In the genomic region with DNA sequence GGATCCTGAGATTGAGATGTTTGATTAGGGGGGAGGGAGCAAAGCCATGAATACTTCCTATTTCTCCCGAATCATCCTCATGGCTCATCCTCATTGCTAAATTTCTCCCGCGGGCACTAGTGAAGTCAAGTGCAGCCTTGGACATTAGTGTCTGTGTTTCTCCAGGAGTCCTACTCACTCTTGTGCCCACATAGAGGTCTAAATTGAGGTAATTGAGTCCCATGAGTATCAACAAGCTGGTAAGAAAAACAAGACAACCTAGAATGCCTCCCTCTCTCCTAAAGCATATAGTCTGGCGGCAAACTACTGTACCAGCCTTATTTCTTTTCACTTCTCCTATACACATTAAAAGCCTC, we compare ENCODE assay signal across 8 cellular contexts. TPM values are rescaled to one million over a fixed set of nuclear protein-coding genes. Genes with fewer than 3 reads are reported as not detected.
DNase-seq lines count a peak whose midpoint lies in the region; ATAC-seq, FAIRE-seq and TF ChIP-seq lines count a peak whose summit lies in the region.

No MANE protein-coding gene starts in this region.

- H3K4me1 Mint-ChIP-seq in endothelial cell (ENCODE audit: unreplicated experiment): peaks cover 15% of the 10 kb centered on the region
- peaks cover 17% of the 10 kb centered on the region for H3K4me1 Mint-ChIP-seq in progenitor cell of endocrine pancreas (ENCODE audit: low read depth)

- ATAC-seq in GM19467 (IDR thresholded peaks at IDR 0.05; ENCODE audit: unreplicated experiment): peak; percentile 1

- peak overlapping the region; percentile 77 for H3K9ac ChIP-seq in OCI-LY1 (ENCODE audit: low read length)

- H3F3A ChIP-seq in OCI-LY1 (ENCODE audit: insufficient read depth, low read length): no peaks in the 10 kb centered on the region

- H2AFZ ChIP-seq in ACC112 (ENCODE audit: low read length, unreplicated experiment) (peak overlapping the region; percentile 92), OCI-LY1 (ENCODE audit: low read length) (0 out of 2 replicates have a peak overlapping the region, but pooled peaks have one; percentile 10)

- DNase-seq in endothelial cell (ENCODE audit: low spot score): no peak
- DNase-seq in progenitor cell of endocrine pancreas (ENCODE audit: low spot score, unreplicated experiment): no peak
- no peak for DNase-seq in KG1 (lab: John Stamatoyannopoulos, UW)
- no peak for DNase-seq in HuH-7 (ENCODE audit: low spot score)
- no peak for DNase-seq in D721Med (ENCODE audit: insufficient read length, low spot score)

- no peaks in the 10 kb centered on the region for H3K9me2 ChIP-seq in OCI-LY1 (ENCODE audit: low read depth, low read length)

- H3K4me2 ChIP-seq in OCI-LY1 (ENCODE audit: low read length): peak overlapping the region; percentile 85

- H3K9me3 Mint-ChIP-seq in endothelial cell (ENCODE audit: unreplicated experiment) (no peaks in the 10 kb centered on the region), progenitor cell of endocrine pancreas (ENCODE audit: low read depth) (no peaks in the 10 kb centered on the region)

- peak overlapping the region; percentile 96 for H3K4me3 ChIP-seq in ACC112 (ENCODE audit: low read depth, low read length)
- H3K4me3 ChIP-seq in OCI-LY1 (ENCODE audit: low read depth, low read length, poor library complexity, severe bottlenecking): peak overlapping the region; percentile 89

- H3K9me3 ChIP-seq in OCI-LY1 (ENCODE audit: low read length): no peaks in the 10 kb centered on the region

- FAIRE-seq in D721Med (lab: Jason Lieb, UNC): no peak

- peaks cover 6% of the 10 kb centered on the region for H3K27me3 Mint-ChIP-seq in endothelial cell (ENCODE audit: unreplicated experiment)
- H3K27me3 Mint-ChIP-seq in progenitor cell of endocrine pancreas: no peaks in the 10 kb centered on the region

- peaks cover 75% of the 10 kb centered on the region for H3K79me2 ChIP-seq in ACC112 (ENCODE audit: control insufficient read depth, insufficient read depth, low read length, unreplicated experiment)
- peaks cover 61% of the 10 kb centered on the region for H3K79me2 ChIP-seq in OCI-LY1 (ENCODE audit: insufficient read depth, low read length)

- H3K36me3 Mint-ChIP-seq in endothelial cell (ENCODE audit: low read depth, unreplicated experiment) (no peaks in the 10 kb centered on the region), progenitor cell of endocrine pancreas (ENCODE audit: insufficient read depth) (peaks cover 2% of the 10 kb centered on the region)

- no peaks in the 10 kb centered on the region for H4K20me1 ChIP-seq in OCI-LY1 (ENCODE audit: insufficient read depth, low read length)

- TF ChIP-seq CTCF in OCI-LY1 (IDR thresholded peaks at IDR 0.05; ENCODE audit: low read length): no peak
- no peak for TF ChIP-seq CTCF in endothelial cell (IDR thresholded peaks at IDR 0.05; ENCODE audit: unreplicated experiment)
- no peak for TF ChIP-seq CTCF in progenitor cell of endocrine pancreas (IDR thresholded peaks at IDR 0.05; ENCODE audit: unreplicated experiment)
- TF ChIP-seq CTCF in D721Med (IDR thresholded peaks at IDR 0.05; ENCODE audit: insufficient read depth, missing control alignments): no peak

- H3K4me3 Mint-ChIP-seq in endothelial cell (ENCODE audit: unreplicated experiment) (peak overlapping the region; percentile 97), progenitor cell of endocrine pancreas (ENCODE audit: low read depth) (peak overlapping the region; percentile 98)

- H3K27ac Mint-ChIP-seq in endothelial cell (ENCODE audit: unreplicated experiment) (peak overlapping the region; percentile 99), progenitor cell of endocrine pancreas (peak overlapping the region; percentile 99)

- no peaks in the 10 kb centered on the region for H3K27me3 ChIP-seq in ACC112 (ENCODE audit: insufficient read depth, low read length)
- H3K27me3 ChIP-seq in OCI-LY1 (ENCODE audit: insufficient read depth, low read length): no peaks in the 10 kb centered on the region

- H3K36me3 ChIP-seq in ACC112 (ENCODE audit: insufficient read depth, low read length) (no peaks in the 10 kb centered on the region; the same call in 1 of the 2 replicates), OCI-LY1 (ENCODE audit: insufficient read depth, low read length) (0 out of 2 replicates have a peak, but pooled peaks cover 5% of the 10 kb centered on the region)

- peaks cover 14% of the 10 kb centered on the region for H3K4me1 ChIP-seq in ACC112 (ENCODE audit: control insufficient read depth, insufficient read depth, low read length, unreplicated experiment)
- H3K4me1 ChIP-seq in OCI-LY1 (ENCODE audit: insufficient read depth, low read length, severe bottlenecking): peaks cover 39% of the 10 kb centered on the region

- H3K27ac ChIP-seq in ACC112 (ENCODE audit: low read depth, low read length): peak overlapping the region; percentile 64
- peak overlapping the region; percentile 11 for H3K27ac ChIP-seq in OCI-LY1 (ENCODE audit: low read depth, low read length, poor library complexity, severe bottlenecking)

RNA-seq across cellular contexts. Expression of a gene that starts 0.4 kb away (rescaled TPM):
- total RNA-seq in endothelial cell (ENCODE audit: unreplicated experiment) (7.5 TPM), progenitor cell of endocrine pancreas (7.8 and 8.0 TPM in 2 replicates)

RNA-seq across cellular contexts. Expression of a gene that starts 0.5 kb away (rescaled TPM):
- total RNA-seq in endothelial cell (ENCODE audit: unreplicated experiment) (18.4 TPM), progenitor cell of endocrine pancreas (26.4 and 26.6 TPM in 2 replicates)

RNA-seq across cellular contexts. Expression of a gene that starts 36.1 kb away (rescaled TPM):
- not detected for total RNA-seq in endothelial cell (ENCODE audit: unreplicated experiment)
- not detected in 2 replicates for total RNA-seq in progenitor cell of endocrine pancreas
